ENCODE assay signal across 1 cellular context in the genomic region with DNA sequence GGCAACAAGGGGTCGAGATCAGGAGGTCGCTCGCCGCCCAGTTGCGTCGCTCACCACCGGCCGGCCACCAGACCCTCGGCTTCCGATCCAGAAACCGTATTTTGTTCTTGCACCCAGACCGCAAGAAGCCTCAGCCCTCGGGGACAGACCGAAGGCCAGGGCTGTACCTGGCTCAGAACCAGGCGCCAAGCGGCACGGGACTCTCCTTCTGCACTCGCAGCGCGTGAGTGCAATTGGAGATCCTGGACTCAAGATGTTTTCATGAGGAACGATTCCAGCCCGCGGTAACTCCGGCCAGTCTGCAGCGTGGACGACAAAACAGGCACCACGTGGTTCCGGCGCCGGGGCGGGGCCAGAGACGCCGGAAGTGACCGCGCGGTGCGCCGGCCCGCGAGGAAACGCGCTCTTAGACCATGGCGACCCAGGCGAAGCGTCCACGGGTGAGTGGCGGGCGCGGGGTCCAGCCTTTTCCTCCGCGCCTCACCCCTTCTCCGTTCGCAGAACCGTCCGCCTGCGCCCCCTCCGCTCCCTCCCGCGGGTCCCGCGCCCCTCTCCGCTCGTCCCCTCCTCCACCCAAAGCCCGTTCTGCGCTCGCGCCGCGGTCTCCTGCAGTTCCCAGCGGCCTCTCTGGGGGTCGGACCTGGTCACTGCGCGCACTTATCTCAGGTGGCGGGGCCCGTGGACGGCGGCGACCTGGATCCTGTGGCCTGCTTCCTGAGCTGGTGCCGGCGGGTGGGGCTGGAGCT.
TF ChIP-seq lines count a peak whose summit lies in the region.

A gene with protein sequence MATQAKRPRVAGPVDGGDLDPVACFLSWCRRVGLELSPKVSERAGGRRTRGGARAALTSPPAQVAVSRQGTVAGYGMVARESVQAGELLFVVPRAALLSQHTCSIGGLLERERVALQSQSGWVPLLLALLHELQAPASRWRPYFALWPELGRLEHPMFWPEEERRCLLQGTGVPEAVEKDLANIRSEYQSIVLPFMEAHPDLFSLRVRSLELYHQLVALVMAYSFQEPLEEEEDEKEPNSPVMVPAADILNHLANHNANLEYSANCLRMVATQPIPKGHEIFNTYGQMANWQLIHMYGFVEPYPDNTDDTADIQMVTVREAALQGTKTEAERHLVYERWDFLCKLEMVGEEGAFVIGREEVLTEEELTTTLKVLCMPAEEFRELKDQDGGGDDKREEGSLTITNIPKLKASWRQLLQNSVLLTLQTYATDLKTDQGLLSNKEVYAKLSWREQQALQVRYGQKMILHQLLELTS (plus strand): TSS at position 393 of the 746 bp plus-strand sequence. CDS start 21 bp downstream, at position 414.

TF ChIP-seq in K562, 482 proteins besides CTCF, POLR2A, EP300 and RAD21 (continued from another document and continues in another):
- TF ChIP-seq, protein P1, sequence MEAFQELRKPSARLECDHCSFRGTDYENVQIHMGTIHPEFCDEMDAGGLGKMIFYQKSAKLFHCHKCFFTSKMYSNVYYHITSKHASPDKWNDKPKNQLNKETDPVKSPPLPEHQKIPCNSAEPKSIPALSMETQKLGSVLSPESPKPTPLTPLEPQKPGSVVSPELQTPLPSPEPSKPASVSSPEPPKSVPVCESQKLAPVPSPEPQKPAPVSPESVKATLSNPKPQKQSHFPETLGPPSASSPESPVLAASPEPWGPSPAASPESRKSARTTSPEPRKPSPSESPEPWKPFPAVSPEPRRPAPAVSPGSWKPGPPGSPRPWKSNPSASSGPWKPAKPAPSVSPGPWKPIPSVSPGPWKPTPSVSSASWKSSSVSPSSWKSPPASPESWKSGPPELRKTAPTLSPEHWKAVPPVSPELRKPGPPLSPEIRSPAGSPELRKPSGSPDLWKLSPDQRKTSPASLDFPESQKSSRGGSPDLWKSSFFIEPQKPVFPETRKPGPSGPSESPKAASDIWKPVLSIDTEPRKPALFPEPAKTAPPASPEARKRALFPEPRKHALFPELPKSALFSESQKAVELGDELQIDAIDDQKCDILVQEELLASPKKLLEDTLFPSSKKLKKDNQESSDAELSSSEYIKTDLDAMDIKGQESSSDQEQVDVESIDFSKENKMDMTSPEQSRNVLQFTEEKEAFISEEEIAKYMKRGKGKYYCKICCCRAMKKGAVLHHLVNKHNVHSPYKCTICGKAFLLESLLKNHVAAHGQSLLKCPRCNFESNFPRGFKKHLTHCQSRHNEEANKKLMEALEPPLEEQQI (IDR thresholded peaks at IDR 0.05) = no peak
- TF ChIP-seq RB1 (IDR thresholded peaks at IDR 0.05; ENCODE audit: low read depth) = peak; percentile 42; the same call in 1 of the 2 replicates
- peak; percentile 92 for TF ChIP-seq CREM (IDR thresholded peaks at IDR 0.05; ENCODE audit: low read depth)
- peak; percentile 97 to 98 for TF ChIP-seq FOXK2 (conservative IDR thresholded peaks at IDR 0.05 in 1 of 2, IDR thresholded peaks at IDR 0.05 in 1 of 2; ENCODE audit: low read depth in 2 of 2)
- TF ChIP-seq MAZ (CRISPR knock-in tag; conservative IDR thresholded peaks at IDR 0.05 in 1 of 2, IDR thresholded peaks at IDR 0.05 in 1 of 2) = peak; percentile 59 to 70; a peak in 2 of 4 replicates
- no peak for TF ChIP-seq HMG20A (CRISPR knock-in tag; conservative IDR thresholded peaks at IDR 0.05)
- TF ChIP-seq DIDO1 (tag; IDR thresholded peaks at IDR 0.05; ENCODE audit: low read depth) = no peak
- TF ChIP-seq, protein P2, sequence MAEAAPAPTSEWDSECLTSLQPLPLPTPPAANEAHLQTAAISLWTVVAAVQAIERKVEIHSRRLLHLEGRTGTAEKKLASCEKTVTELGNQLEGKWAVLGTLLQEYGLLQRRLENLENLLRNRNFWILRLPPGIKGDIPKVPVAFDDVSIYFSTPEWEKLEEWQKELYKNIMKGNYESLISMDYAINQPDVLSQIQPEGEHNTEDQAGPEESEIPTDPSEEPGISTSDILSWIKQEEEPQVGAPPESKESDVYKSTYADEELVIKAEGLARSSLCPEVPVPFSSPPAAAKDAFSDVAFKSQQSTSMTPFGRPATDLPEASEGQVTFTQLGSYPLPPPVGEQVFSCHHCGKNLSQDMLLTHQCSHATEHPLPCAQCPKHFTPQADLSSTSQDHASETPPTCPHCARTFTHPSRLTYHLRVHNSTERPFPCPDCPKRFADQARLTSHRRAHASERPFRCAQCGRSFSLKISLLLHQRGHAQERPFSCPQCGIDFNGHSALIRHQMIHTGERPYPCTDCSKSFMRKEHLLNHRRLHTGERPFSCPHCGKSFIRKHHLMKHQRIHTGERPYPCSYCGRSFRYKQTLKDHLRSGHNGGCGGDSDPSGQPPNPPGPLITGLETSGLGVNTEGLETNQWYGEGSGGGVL (CRISPR knock-in tag; IDR thresholded peaks at IDR 0.05) = no peak
- TF ChIP-seq CAMTA2 (CRISPR knock-in tag; conservative IDR thresholded peaks at IDR 0.05) = no peak
- TF ChIP-seq WHSC1 (IDR thresholded peaks at IDR 0.05; ENCODE audit: low read length) = no peak
- TF ChIP-seq, protein P3, sequence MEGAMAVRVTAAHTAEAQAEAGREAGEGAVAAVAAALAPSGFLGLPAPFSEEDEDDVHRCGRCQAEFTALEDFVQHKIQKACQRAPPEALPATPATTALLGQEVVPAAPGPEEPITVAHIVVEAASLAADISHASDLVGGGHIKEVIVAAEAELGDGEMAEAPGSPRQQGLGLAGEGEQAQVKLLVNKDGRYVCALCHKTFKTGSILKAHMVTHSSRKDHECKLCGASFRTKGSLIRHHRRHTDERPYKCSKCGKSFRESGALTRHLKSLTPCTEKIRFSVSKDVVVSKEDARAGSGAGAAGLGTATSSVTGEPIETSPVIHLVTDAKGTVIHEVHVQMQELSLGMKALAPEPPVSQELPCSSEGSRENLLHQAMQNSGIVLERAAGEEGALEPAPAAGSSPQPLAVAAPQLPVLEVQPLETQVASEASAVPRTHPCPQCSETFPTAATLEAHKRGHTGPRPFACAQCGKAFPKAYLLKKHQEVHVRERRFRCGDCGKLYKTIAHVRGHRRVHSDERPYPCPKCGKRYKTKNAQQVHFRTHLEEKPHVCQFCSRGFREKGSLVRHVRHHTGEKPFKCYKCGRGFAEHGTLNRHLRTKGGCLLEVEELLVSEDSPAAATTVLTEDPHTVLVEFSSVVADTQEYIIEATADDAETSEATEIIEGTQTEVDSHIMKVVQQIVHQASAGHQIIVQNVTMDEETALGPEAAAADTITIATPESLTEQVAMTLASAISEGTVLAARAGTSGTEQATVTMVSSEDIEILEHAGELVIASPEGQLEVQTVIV (CRISPR knock-in tag; IDR thresholded peaks at IDR 0.05; ENCODE audit: borderline replicate concordance) = no peak
- no peak for TF ChIP-seq NCOA2 (IDR thresholded peaks at IDR 0.05; ENCODE audit: partially characterized antibody in 2 of 2)
- no peak for TF ChIP-seq ZNF589 (CRISPR knock-in tag; IDR thresholded peaks at IDR 0.05; ENCODE audit: low read depth)
- TF ChIP-seq, protein P4, sequence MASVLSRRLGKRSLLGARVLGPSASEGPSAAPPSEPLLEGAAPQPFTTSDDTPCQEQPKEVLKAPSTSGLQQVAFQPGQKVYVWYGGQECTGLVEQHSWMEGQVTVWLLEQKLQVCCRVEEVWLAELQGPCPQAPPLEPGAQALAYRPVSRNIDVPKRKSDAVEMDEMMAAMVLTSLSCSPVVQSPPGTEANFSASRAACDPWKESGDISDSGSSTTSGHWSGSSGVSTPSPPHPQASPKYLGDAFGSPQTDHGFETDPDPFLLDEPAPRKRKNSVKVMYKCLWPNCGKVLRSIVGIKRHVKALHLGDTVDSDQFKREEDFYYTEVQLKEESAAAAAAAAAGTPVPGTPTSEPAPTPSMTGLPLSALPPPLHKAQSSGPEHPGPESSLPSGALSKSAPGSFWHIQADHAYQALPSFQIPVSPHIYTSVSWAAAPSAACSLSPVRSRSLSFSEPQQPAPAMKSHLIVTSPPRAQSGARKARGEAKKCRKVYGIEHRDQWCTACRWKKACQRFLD (CRISPR knock-in tag; IDR thresholded peaks at IDR 0.05) = 0 out of 2 replicates have a peak, but pooled peaks have one; percentile 31
- TF ChIP-seq BACH1 (tag; IDR thresholded peaks at IDR 0.05) = no peak
- TF ChIP-seq PHF8 (IDR thresholded peaks at IDR 0.05; ENCODE audit: borderline replicate concordance, low read length) = peak; percentile 80
- TF ChIP-seq, protein P5, sequence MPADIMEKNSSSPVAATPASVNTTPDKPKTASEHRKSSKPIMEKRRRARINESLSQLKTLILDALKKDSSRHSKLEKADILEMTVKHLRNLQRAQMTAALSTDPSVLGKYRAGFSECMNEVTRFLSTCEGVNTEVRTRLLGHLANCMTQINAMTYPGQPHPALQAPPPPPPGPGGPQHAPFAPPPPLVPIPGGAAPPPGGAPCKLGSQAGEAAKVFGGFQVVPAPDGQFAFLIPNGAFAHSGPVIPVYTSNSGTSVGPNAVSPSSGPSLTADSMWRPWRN (IDR thresholded peaks at IDR 0.05; ENCODE audit: low read depth) = no peak
- TF ChIP-seq MTA2 (IDR thresholded peaks at IDR 0.05; ENCODE audit: low read depth) = no peak
- TF ChIP-seq ETV5 (CRISPR knock-in tag; IDR thresholded peaks at IDR 0.05; ENCODE audit: low read depth) = peak; percentile 93
- TF ChIP-seq, protein P6, sequence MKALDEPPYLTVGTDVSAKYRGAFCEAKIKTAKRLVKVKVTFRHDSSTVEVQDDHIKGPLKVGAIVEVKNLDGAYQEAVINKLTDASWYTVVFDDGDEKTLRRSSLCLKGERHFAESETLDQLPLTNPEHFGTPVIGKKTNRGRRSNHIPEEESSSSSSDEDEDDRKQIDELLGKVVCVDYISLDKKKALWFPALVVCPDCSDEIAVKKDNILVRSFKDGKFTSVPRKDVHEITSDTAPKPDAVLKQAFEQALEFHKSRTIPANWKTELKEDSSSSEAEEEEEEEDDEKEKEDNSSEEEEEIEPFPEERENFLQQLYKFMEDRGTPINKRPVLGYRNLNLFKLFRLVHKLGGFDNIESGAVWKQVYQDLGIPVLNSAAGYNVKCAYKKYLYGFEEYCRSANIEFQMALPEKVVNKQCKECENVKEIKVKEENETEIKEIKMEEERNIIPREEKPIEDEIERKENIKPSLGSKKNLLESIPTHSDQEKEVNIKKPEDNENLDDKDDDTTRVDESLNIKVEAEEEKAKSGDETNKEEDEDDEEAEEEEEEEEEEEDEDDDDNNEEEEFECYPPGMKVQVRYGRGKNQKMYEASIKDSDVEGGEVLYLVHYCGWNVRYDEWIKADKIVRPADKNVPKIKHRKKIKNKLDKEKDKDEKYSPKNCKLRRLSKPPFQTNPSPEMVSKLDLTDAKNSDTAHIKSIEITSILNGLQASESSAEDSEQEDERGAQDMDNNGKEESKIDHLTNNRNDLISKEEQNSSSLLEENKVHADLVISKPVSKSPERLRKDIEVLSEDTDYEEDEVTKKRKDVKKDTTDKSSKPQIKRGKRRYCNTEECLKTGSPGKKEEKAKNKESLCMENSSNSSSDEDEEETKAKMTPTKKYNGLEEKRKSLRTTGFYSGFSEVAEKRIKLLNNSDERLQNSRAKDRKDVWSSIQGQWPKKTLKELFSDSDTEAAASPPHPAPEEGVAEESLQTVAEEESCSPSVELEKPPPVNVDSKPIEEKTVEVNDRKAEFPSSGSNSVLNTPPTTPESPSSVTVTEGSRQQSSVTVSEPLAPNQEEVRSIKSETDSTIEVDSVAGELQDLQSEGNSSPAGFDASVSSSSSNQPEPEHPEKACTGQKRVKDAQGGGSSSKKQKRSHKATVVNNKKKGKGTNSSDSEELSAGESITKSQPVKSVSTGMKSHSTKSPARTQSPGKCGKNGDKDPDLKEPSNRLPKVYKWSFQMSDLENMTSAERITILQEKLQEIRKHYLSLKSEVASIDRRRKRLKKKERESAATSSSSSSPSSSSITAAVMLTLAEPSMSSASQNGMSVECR (CRISPR knock-in tag; IDR thresholded peaks at IDR 0.05) = peak; percentile 95
- TF ChIP-seq, protein P7, sequence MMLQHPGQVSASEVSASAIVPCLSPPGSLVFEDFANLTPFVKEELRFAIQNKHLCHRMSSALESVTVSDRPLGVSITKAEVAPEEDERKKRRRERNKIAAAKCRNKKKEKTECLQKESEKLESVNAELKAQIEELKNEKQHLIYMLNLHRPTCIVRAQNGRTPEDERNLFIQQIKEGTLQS (IDR thresholded peaks at IDR 0.05) = no peak
- TF ChIP-seq, protein P7 (CRISPR knock-in tag; conservative IDR thresholded peaks at IDR 0.05) = no peak; the same call in 1 of the 2 replicates
- no peak for TF ChIP-seq GTF2A2 (tag; IDR thresholded peaks at IDR 0.05)
- no peak for TF ChIP-seq RUNX1 (IDR thresholded peaks at IDR 0.05; ENCODE audit: low read depth)
- no peak for TF ChIP-seq MCM2 (IDR thresholded peaks at IDR 0.05; ENCODE audit: low read depth)
- TF ChIP-seq FUS (optimal IDR thresholded peaks at IDR 0.05; ENCODE audit: low read depth, low read length) = peak; percentile 92
- TF ChIP-seq FOXK1 (CRISPR knock-in tag; IDR thresholded peaks at IDR 0.05; ENCODE audit: borderline replicate concordance) = peak; percentile 78; the same call in 1 of the 2 replicates
- TF ChIP-seq NONO (IDR thresholded peaks at IDR 0.05; ENCODE audit: low read depth in 2 of 2, low read length in 1 of 2) = peak in 1 of 2 experiments; percentile 34; a peak in 1 of 4 replicates
- peak; percentile 63; the same call in 1 of the 2 replicates for TF ChIP-seq POLR2H (tag; IDR thresholded peaks at IDR 0.05; ENCODE audit: low read depth)
- TF ChIP-seq, protein P8, sequence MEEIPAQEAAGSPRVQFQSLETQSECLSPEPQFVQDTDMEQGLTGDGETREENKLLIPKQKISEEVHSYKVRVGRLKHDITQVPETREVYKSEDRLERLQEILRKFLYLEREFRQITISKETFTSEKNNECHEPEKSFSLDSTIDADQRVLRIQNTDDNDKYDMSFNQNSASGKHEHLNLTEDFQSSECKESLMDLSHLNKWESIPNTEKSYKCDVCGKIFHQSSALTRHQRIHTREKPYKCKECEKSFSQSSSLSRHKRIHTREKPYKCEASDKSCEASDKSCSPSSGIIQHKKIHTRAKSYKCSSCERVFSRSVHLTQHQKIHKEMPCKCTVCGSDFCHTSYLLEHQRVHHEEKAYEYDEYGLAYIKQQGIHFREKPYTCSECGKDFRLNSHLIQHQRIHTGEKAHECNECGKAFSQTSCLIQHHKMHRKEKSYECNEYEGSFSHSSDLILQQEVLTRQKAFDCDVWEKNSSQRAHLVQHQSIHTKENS (CRISPR knock-in tag; IDR thresholded peaks at IDR 0.05) = no peak
- 0 out of 2 replicates have a peak, but pooled peaks have one; percentile 7 for TF ChIP-seq CBFA2T3 (IDR thresholded peaks at IDR 0.05)
- peak; percentile 82 for TF ChIP-seq LCOR (CRISPR knock-in tag; IDR thresholded peaks at IDR 0.05)
- no peak for TF ChIP-seq BRF1 (IDR thresholded peaks at IDR 0.05; ENCODE audit: borderline replicate concordance, extremely low read depth, insufficient read length)
- TF ChIP-seq, protein P9, sequence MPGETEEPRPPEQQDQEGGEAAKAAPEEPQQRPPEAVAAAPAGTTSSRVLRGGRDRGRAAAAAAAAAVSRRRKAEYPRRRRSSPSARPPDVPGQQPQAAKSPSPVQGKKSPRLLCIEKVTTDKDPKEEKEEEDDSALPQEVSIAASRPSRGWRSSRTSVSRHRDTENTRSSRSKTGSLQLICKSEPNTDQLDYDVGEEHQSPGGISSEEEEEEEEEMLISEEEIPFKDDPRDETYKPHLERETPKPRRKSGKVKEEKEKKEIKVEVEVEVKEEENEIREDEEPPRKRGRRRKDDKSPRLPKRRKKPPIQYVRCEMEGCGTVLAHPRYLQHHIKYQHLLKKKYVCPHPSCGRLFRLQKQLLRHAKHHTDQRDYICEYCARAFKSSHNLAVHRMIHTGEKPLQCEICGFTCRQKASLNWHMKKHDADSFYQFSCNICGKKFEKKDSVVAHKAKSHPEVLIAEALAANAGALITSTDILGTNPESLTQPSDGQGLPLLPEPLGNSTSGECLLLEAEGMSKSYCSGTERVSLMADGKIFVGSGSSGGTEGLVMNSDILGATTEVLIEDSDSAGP (CRISPR knock-in tag; IDR thresholded peaks at IDR 0.05) = peak; percentile 63; the same call in 1 of the 2 replicates
- no peak for TF ChIP-seq ZZZ3 (IDR thresholded peaks at IDR 0.05)
